In genomic region chr12:91104812-91105466, GRCh38 we compare ENCODE assay signal across 17 cellular contexts. TPM values are rescaled to one million over a fixed set of nuclear protein-coding genes. Genes with fewer than 3 reads are reported as not detected.
DNase-seq lines count a peak whose midpoint lies in the region; ATAC-seq and TF ChIP-seq lines count a peak whose summit lies in the region.
"Had no signal": no experiment of that assay in that cellular context is flagged by ENCODE, and none has a peak within 500 bp of the region (broad histone marks: within the 10 kb centered on the region; RNA-seq: fewer than 3 reads in every experiment).

No MANE protein-coding gene starts in this region.

- intact Hi-C loops in OCI-LY7 (cut with micrococcal nuclease; ENCODE audit: unreplicated experiment) = loop anchor here (5.0 kb wide), 1 partner anchor 128 kb away; no protein-coding TSS in a partner anchor

- H3K9me2 ChIP-seq in OCI-LY7 (ENCODE audit: insufficient read depth, low read length) = no peaks in the 10 kb centered on the region

- peak; percentile 43 for ATAC-seq in GM18907 (IDR thresholded peaks at IDR 0.05; ENCODE audit: unreplicated experiment)
- ATAC-seq in GM21717 (IDR thresholded peaks at IDR 0.05; ENCODE audit: unreplicated experiment) = peak; percentile 88
- peak; percentile 39 for ATAC-seq in HG03139 (IDR thresholded peaks at IDR 0.05; ENCODE audit: unreplicated experiment)
- ATAC-seq: mucosa of descending colon, psoas muscle, T-helper 17 cell had no signal

- no peak overlapping the region for H3K4me2 ChIP-seq in OCI-LY7 (ENCODE audit: low read length)
- H3K4me2 ChIP-seq: PC-9 had no signal

- POLR2A ChIA-PET in OCI-LY7 (lab: Charles Lee) = no interaction called here

- no peak overlapping the region for H2AFZ ChIP-seq in OCI-LY7 (ENCODE audit: low read length)
- H2AFZ ChIP-seq: PC-9 had no signal

- H3K9me3 ChIP-seq in muscle layer of duodenum (ENCODE audit: control insufficient read depth in 1 of 2, low read length in 2 of 2) (no peaks in the 10 kb centered on the region), OCI-LY7 (ENCODE audit: low read length) (no peaks in the 10 kb centered on the region)
- H3K9me3 ChIP-seq: mucosa of descending colon, psoas muscle had no signal

- no peaks in the 10 kb centered on the region for H4K20me1 ChIP-seq in OCI-LY7 (ENCODE audit: insufficient read depth, low read length)

- H3K4me1 ChIP-seq in muscle layer of duodenum (ENCODE audit: control insufficient read depth in 1 of 2, insufficient read depth in 2 of 2, low read length in 2 of 2) (no peaks in the 10 kb centered on the region), OCI-LY7 (ENCODE audit: insufficient read depth, low read length, poor library complexity, severe bottlenecking) (no peaks in the 10 kb centered on the region)
- H3K4me1 ChIP-seq: psoas muscle had no signal

- H3K4me3 ChIP-seq in muscle layer of duodenum (ENCODE audit: low read depth in 1 of 2, low read length in 2 of 2) = peak overlapping the region; percentile 0 to 22
- H3K4me3 ChIP-seq in OCI-LY7 (ENCODE audit: low read depth, low read length, poor library complexity, severe bottlenecking) = no peak overlapping the region
- H3K4me3 ChIP-seq: mucosa of descending colon, PC-9, psoas muscle had no signal

- H3K36me3 ChIP-seq in muscle layer of duodenum (ENCODE audit: control insufficient read depth in 1 of 2, insufficient read depth in 2 of 2, low read length in 2 of 2) (no peaks in the 10 kb centered on the region), OCI-LY7 (ENCODE audit: insufficient read depth, low read length) (no peaks in the 10 kb centered on the region)

- TF ChIP-seq CTCF in OCI-LY7 (conservative IDR thresholded peaks at IDR 0.05; ENCODE audit: low read length) = no peak

- CTCF ChIA-PET in OCI-LY7 (lab: Charles Lee; ENCODE audit: unreplicated experiment) = no interaction called here

- H3K27ac ChIP-seq in muscle layer of duodenum (ENCODE audit: low read length) = peak overlapping the region; percentile 17
- H3K27ac ChIP-seq in OCI-LY7 (ENCODE audit: low read depth, low read length, poor library complexity, severe bottlenecking) = no peak overlapping the region
- H3K27ac ChIP-seq: C4-2B, PC-9, psoas muscle had no signal

- no TSS peak for BruUV-seq in OCI-LY7 (replicated peaks; lab: Mats Ljungman, UMichigan)

- no peaks in the 10 kb centered on the region for H3K27me3 ChIP-seq in muscle layer of duodenum (ENCODE audit: low read depth, low read length)

- H3K79me2 ChIP-seq in OCI-LY7 (ENCODE audit: insufficient read depth, low read depth, low read length) = no peaks in the 10 kb centered on the region

- DNase-seq in OCI-LY7 (ENCODE audit: low spot score) (no peak), retina (no peak)
- DNase-seq in stimulated activated naive CD4-positive, alpha-beta T cell (lab: John Stamatoyannopoulos, UW) = no peak
- DNase-seq in stimulated activated CD4-positive, alpha-beta T cell treated with anti-CD3 and anti-CD28 coated beads, Interleukin-4, amount 100 ng/mL, for 1 hour = no peak
- DNase-seq: activated CD4-positive, alpha-beta memory T cell treated with anti-CD3 and anti-CD28 coated beads for 36 hours; central memory CD4-positive, alpha-beta T cell; HFFc6; mucosa of descending colon; PC-9; psoas muscle; T-helper 17 cell had no signal

RNA-seq across cellular contexts. Expression of gene LUM, which starts 6.4 kb away (rescaled TPM):
- total RNA-seq in OCI-LY7 (2014; rRNA removed; shearing (Covaris generic)) = not detected in 2 replicates
- not detected in 2 replicates for total RNA-seq in OCI-LY7 (2022)
- total RNA-seq: activated CD4-positive, alpha-beta memory T cell treated with anti-CD3 and anti-CD28 coated beads for 36 hours; PC-9; T-helper 17 cell had no signal

RNA-seq across cellular contexts. Expression of gene KERA, which starts 47.1 kb away (rescaled TPM):
- total RNA-seq in OCI-LY7 (2014; rRNA removed; shearing (Covaris generic)) = not detected in 2 replicates
- total RNA-seq in OCI-LY7 (2022) = not detected in 2 replicates
- total RNA-seq: activated CD4-positive, alpha-beta memory T cell treated with anti-CD3 and anti-CD28 coated beads for 36 hours; epithelial cell of proximal tubule; HFFc6; PC-9; T-helper 17 cell had no signal
